ENCODE assay signal across 10 cellular contexts in genomic region chr7:76310102-76310957, GRCh38. TPM values are rescaled to one million over a fixed set of nuclear protein-coding genes. Genes with fewer than 3 reads are reported as not detected.
DNase-seq lines count a peak whose midpoint lies in the region; ATAC-seq, FAIRE-seq and TF ChIP-seq lines count a peak whose summit lies in the region.
"Had no signal": no experiment of that assay in that cellular context is flagged by ENCODE, and none has a peak within 500 bp of the region (broad histone marks: within the 10 kb centered on the region; RNA-seq: fewer than 3 reads in every experiment).

No MANE protein-coding gene starts in this region.

- no peak for ATAC-seq in HG02938 (IDR thresholded peaks at IDR 0.05; ENCODE audit: unreplicated experiment)
- no peak for ATAC-seq in natural killer cell
- ATAC-seq: GM12878 had no signal

- no peak for FAIRE-seq in GM12892 (lab: Jason Lieb, UNC)
- FAIRE-seq: GM12878 had no signal

- no peaks in the 10 kb centered on the region for H3K9me3 Mint-ChIP-seq in natural killer cell

- no peaks in the 10 kb centered on the region for H3K9me3 ChIP-seq in skeletal muscle tissue (ENCODE audit: control insufficient read depth in 3 of 3, low read length in 3 of 3)

- peaks cover 0 to 2% (median 0%) of the 10 kb centered on the region in 3 donors for H3K36me3 ChIP-seq in skeletal muscle tissue (ENCODE audit: control insufficient read depth in 3 of 3, insufficient read depth in 3 of 3, low read length in 3 of 3)

- DNase-seq in NCI-H1092 treated with DMSO at 0.1 percent for 48 hours (lab: John Stamatoyannopoulos, UW) (peak; percentile 97), RPMI8226 (peak; percentile 64), fibroblast of gingiva (ENCODE audit: low read depth) (peak; percentile 42), T-helper 1 cell (no peak), GM12892 (ENCODE audit: insufficient read length) (no peak), natural killer cell (no peak)
- DNase-seq: activated naive CD4-positive, alpha-beta T cell treated with anti-CD3 and anti-CD28 coated beads, Interleukin-2, amount 50 U/mL, for 16 hours had no signal

- H3K4me3 Mint-ChIP-seq in natural killer cell: no peak overlapping the region

- intact Hi-C loops in natural killer cell (cut with micrococcal nuclease): loop anchor here (10.0 kb wide), 1 partner anchor 266 kb away; the partner anchor contains the start of genes MDH2 and STYXL1

- no peak for TF ChIP-seq POLR2A in GM12892 (IDR thresholded peaks at IDR 0.05; ENCODE audit: low read depth, low read length)

- no peak overlapping the region for H3K27ac Mint-ChIP-seq in natural killer cell

- H3K27ac ChIP-seq in skeletal muscle tissue (ENCODE audit: low read depth, low read length): peak overlapping the region; percentile 86

- TF ChIP-seq CTCF in natural killer cell (IDR thresholded peaks at IDR 0.05): no peak

- peak overlapping the region in 2 of 3 donors; percentile 41 to 52 for H3K4me3 ChIP-seq in skeletal muscle tissue (ENCODE audit: low read length in 3 of 3)
- H3K4me3 ChIP-seq: GM12878 had no signal

- no peaks in the 10 kb centered on the region for H3K36me3 Mint-ChIP-seq in natural killer cell

- H3K27me3 Mint-ChIP-seq in natural killer cell (ENCODE audit: low read depth in 2 of 2): no peaks in the 10 kb centered on the region

- peak overlapping the region; percentile 18 to 79 (median 57) for H3K9ac ChIP-seq in skeletal muscle tissue (ENCODE audit: low read depth in 1 of 3, low read length in 3 of 3)

- H3K4me1 ChIP-seq in skeletal muscle tissue (ENCODE audit: control insufficient read depth in 3 of 3, insufficient read depth in 3 of 3, low read length in 3 of 3): peaks cover 39 to 60% (median 49%) of the 10 kb centered on the region in 3 donors

- H3K4me1 Mint-ChIP-seq in natural killer cell: peaks cover 5% of the 10 kb centered on the region in 2 donors

- H3K27me3 ChIP-seq in skeletal muscle tissue (ENCODE audit: control insufficient read depth in 3 of 3, insufficient read depth in 3 of 3, low read length in 3 of 3): no peaks in the 10 kb centered on the region

RNA-seq across cellular contexts. Expression of gene HSPB1, which starts 7.9 kb away (rescaled TPM):
- total RNA-seq in skeletal muscle tissue: 80.4 TPM
- polyA plus RNA-seq in GM12892 (2012; ENCODE audit: missing spikeins): 36.7 TPM
- 10 to 100 TPM; 14.4 to 15.9 (median 14.7) TPM for total RNA-seq in natural killer cell

RNA-seq across cellular contexts. Expression of gene YWHAG, which starts 48.5 kb away (rescaled TPM):
- total RNA-seq in skeletal muscle tissue (86.1 TPM), natural killer cell (10 to 100 TPM; 21.4 to 28.9 (median 27.4) TPM)
- 87.2 TPM for polyA plus RNA-seq in GM12892 (2012; ENCODE audit: missing spikeins)

Comparison
In these comparisons a context has a peak if more than half of its experiments do, and no peak if none do; other contexts are left out.
1. DNase-seq: peak in NCI-H1092 treated with DMSO at 0.1 percent for 48 hours (single experiment), RPMI8226 (single experiment) and fibroblast of gingiva (single experiment); none in T-helper 1 cell (0 of 5), GM12892 (single experiment) and natural killer cell (single experiment).